In the genomic region with DNA sequence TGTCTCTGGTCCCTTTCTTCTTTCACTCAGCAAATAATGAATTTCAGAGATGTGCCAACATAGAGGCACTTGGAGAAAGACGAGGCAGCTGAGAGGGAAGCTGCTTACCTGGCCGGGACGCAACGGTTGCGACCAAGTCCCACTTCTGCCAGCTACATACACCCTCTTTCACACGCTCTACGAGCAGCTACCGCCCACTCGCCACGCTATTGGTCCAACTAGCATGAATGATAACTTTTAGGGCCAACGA, we compare ENCODE assay signal across 8 cellular contexts. TPM values are rescaled to one million over a fixed set of nuclear protein-coding genes. Genes with fewer than 3 reads are reported as not detected.
DNase-seq lines count a peak whose midpoint lies in the region; ATAC-seq and TF ChIP-seq lines count a peak whose summit lies in the region.

No MANE protein-coding gene starts in this region.

- H3K4me1 ChIP-seq in DOHH2 (ENCODE audit: control insufficient read depth, low read length) (peaks cover 21% of the 10 kb centered on the region), Loucy (ENCODE audit: insufficient read depth, low read length, poor library complexity, severe bottlenecking) (peaks cover 39% of the 10 kb centered on the region)

- peak overlapping the region; percentile 86 to 95 for H3K4me3 Mint-ChIP-seq in effector memory CD8-positive, alpha-beta T cell
- H3K4me3 Mint-ChIP-seq in osteocyte (ENCODE audit: unreplicated experiment), result peak overlapping the region; percentile 84

- H3K27me3 ChIP-seq in DOHH2 (ENCODE audit: control insufficient read depth, low read length) (no peaks in the 10 kb centered on the region), Loucy (ENCODE audit: insufficient read depth, low read length, poor library complexity, severe bottlenecking) (peaks cover 5% of the 10 kb centered on the region)

- ATAC-seq in effector memory CD8-positive, alpha-beta T cell (replicated peaks), result no peak
- no peak for ATAC-seq in HG03520 (IDR thresholded peaks at IDR 0.05; ENCODE audit: unreplicated experiment)
- no peak for ATAC-seq in GM19035 (IDR thresholded peaks at IDR 0.05; ENCODE audit: unreplicated experiment)

- peak overlapping the region; percentile 89 to 98 for H3K27ac Mint-ChIP-seq in effector memory CD8-positive, alpha-beta T cell
- peak overlapping the region; percentile 88 for H3K27ac Mint-ChIP-seq in osteocyte (ENCODE audit: unreplicated experiment)

- DNase-seq in effector memory CD8-positive, alpha-beta T cell, result no peak
- no peak for DNase-seq in osteocyte (ENCODE audit: extremely low spot score, unreplicated experiment)
- no peak for DNase-seq in central memory CD4-positive, alpha-beta T cell
- no peak for DNase-seq in activated effector memory CD4-positive, alpha-beta T cell treated with Interleukin-2 at 50 U/mL for 16 hours

- H3K9me2 ChIP-seq in DOHH2 (replicated peaks; ENCODE audit: control insufficient read depth, low read length) (no peaks in the 10 kb centered on the region), Loucy (replicated peaks; ENCODE audit: low read depth, low read length) (no peaks in the 10 kb centered on the region)

- TF ChIP-seq CTCF in DOHH2 (IDR thresholded peaks at IDR 0.05; ENCODE audit: low read depth, low read length, poor library complexity, severe bottlenecking) (no peak), Loucy (conservative IDR thresholded peaks at IDR 0.05; ENCODE audit: low read length) (no peak), osteocyte (IDR thresholded peaks at IDR 0.05) (no peak)

- peak overlapping the region; percentile 64 for H3K9ac ChIP-seq in Loucy (ENCODE audit: low read depth, low read length, poor library complexity, severe bottlenecking)

- peaks cover 38 to 39% of the 10 kb centered on the region in 2 donors for H3K4me1 Mint-ChIP-seq in effector memory CD8-positive, alpha-beta T cell (ENCODE audit: low read depth in 2 of 2)
- H3K4me1 Mint-ChIP-seq in osteocyte (ENCODE audit: unreplicated experiment), result peaks cover 30% of the 10 kb centered on the region

- H3K4me2 ChIP-seq in DOHH2 (ENCODE audit: low read length) (peak overlapping the region; percentile 88), Loucy (ENCODE audit: low read depth, low read length, poor library complexity, severe bottlenecking) (peak overlapping the region; percentile 96)

- H2AFZ ChIP-seq in Loucy (ENCODE audit: low read length), result peak overlapping the region; percentile 95

- H3K9me3 Mint-ChIP-seq in effector memory CD8-positive, alpha-beta T cell, result no peaks in the 10 kb centered on the region
- no peaks in the 10 kb centered on the region for H3K9me3 Mint-ChIP-seq in osteocyte (ENCODE audit: unreplicated experiment)

- H4K20me1 ChIP-seq in DOHH2 (ENCODE audit: control insufficient read depth, insufficient read depth, low read depth, low read length) (0 out of 2 replicates have a peak, but pooled peaks cover 9% of the 10 kb centered on the region), Loucy (ENCODE audit: insufficient read depth, low read length, poor library complexity, severe bottlenecking) (peaks cover 42% of the 10 kb centered on the region)

- H3F3A ChIP-seq in DOHH2 (ENCODE audit: control insufficient read depth, insufficient read depth), result no peaks in the 10 kb centered on the region
- H3F3A ChIP-seq in Loucy (ENCODE audit: low read depth), result no peaks in the 10 kb centered on the region

- H3K36me3 Mint-ChIP-seq in effector memory CD8-positive, alpha-beta T cell (ENCODE audit: insufficient read depth), result peaks cover 38% of the 10 kb centered on the region
- no peaks in the 10 kb centered on the region for H3K36me3 Mint-ChIP-seq in osteocyte (ENCODE audit: unreplicated experiment)

- no peaks in the 10 kb centered on the region for H3K9me3 ChIP-seq in DOHH2 (ENCODE audit: control insufficient read depth, insufficient read depth, low read length)
- H3K9me3 ChIP-seq in Loucy (ENCODE audit: insufficient read depth, low read depth, low read length), result no peaks in the 10 kb centered on the region

- peaks cover 42% of the 10 kb centered on the region for H3K79me2 ChIP-seq in DOHH2 (ENCODE audit: control insufficient read depth, low read length)
- H3K79me2 ChIP-seq in Loucy (ENCODE audit: insufficient read depth, low read length), result peaks cover 42% of the 10 kb centered on the region

- H3K4me3 ChIP-seq in DOHH2 (ENCODE audit: low read length) (peak overlapping the region; percentile 80), Loucy (ENCODE audit: low read length, poor library complexity, severe bottlenecking) (peak overlapping the region; percentile 76)

- no peaks in the 10 kb centered on the region for H3K27me3 Mint-ChIP-seq in effector memory CD8-positive, alpha-beta T cell
- peaks cover 5% of the 10 kb centered on the region for H3K27me3 Mint-ChIP-seq in osteocyte (ENCODE audit: unreplicated experiment)

- H3K36me3 ChIP-seq in DOHH2 (ENCODE audit: control insufficient read depth, low read length) (peaks cover 36% of the 10 kb centered on the region), Loucy (ENCODE audit: insufficient read depth, low read length) (no peaks in the 10 kb centered on the region)

- H3K27ac ChIP-seq in DOHH2 (ENCODE audit: low read depth, low read length), result no peak overlapping the region

RNA-seq across cellular contexts. Expression of a gene that starts 0.8 kb away (rescaled TPM):
- 47.1 and 50.5 TPM in 2 replicates for total RNA-seq in osteocyte

RNA-seq across cellular contexts. Expression of a gene that starts 21.2 kb away (rescaled TPM):
- total RNA-seq in osteocyte, result 68.4 and 68.9 TPM in 2 replicates

RNA-seq across cellular contexts. Expression of a gene that starts 21.3 kb away (rescaled TPM):
- 28.1 and 29.4 TPM in 2 replicates for total RNA-seq in osteocyte

RNA-seq across cellular contexts. Expression of a gene that starts 22.7 kb away (rescaled TPM):
- total RNA-seq in osteocyte, result 5.6 and 7.1 TPM in 2 replicates

RNA-seq across cellular contexts. Expression of a gene that starts 34.1 kb away (rescaled TPM):
- total RNA-seq in osteocyte, result 114 and 132 TPM in 2 replicates
